ENCODE assay signal across 26 cellular contexts in genomic region chr5:97011567-97011966, GRCh38.
"Had no signal": no experiment of that assay in that cellular context is flagged by ENCODE, and none has a peak within 500 bp of the region (broad histone marks: within the 10 kb centered on the region; RNA-seq: fewer than 3 reads in every experiment).

No MANE protein-coding gene starts in this region.

- H3K4me1 Mint-ChIP-seq: neural crest cell had no signal

- DNase-seq: heart left ventricle; islet precursor cell; left ventricle myocardium inferior; mesendoderm; naive B cell; ovary; stimulated activated CD4-positive, alpha-beta T cell treated with anti-CD3 and anti-CD28 coated beads, Interleukin-1b, Interleukin-23, amount 100 ng/mL, for 48 hours; stimulated activated CD4-positive, alpha-beta T cell treated with anti-CD3 and anti-CD28 coated beads, Interleukin-2, amount 100 ng/mL, for 48 hours; stimulated activated CD4-positive, alpha-beta T cell treated with anti-CD3 and anti-CD28 coated beads, Interleukin-4, amount 100 ng/mL, for 4 hours; stimulated activated CD8-positive, alpha-beta memory T cell treated with anti-CD3 and anti-CD28 coated beads, Interleukin-4, amount 100 ng/mL, for 48 hours; stimulated activated naive B cell treated with anti-CD40 and anti-IgM and Interleukin-4, amounts not matched to agents 10 μg/mL and 1 μg/mL and 100 μg/mL, for 72 hours; stimulated activated naive CD8-positive, alpha-beta T cell treated with anti-CD3 and anti-CD28 coated beads, Interleukin-15, Interleukin-2, amounts not matched to agents 100 U/mL and 50 U/mL, for 24 hours; stomach; testis; thyroid gland; transverse colon; upper lobe of left lung had no signal

- H3K9me3 Mint-ChIP-seq: mesothelial cell of epicardium, naive B cell, nephron, neural crest cell had no signal

- H3K27ac Mint-ChIP-seq: mesothelial cell of epicardium, nephron, progenitor cell of endocrine pancreas had no signal

- H3K4me3 ChIP-seq: heart left ventricle, left ventricle myocardium inferior, lung, ovary, right atrium auricular region, skin epidermis, stomach, testis, thyroid gland, transverse colon, upper lobe of left lung, vagina had no signal

- H3K36me3 ChIP-seq: ovary had no signal

- H3K27me3 Mint-ChIP-seq: naive B cell; progenitor cell of endocrine pancreas; stimulated activated naive B cell treated with anti-CD40 and anti-IgM and Interleukin-4, amounts not matched to agents 10 μg/mL and 1 μg/mL and 100 μg/mL, for 72 hours had no signal

- ATAC-seq: heart left ventricle; sciatic nerve; stimulated activated naive B cell treated with anti-CD40 and anti-IgM and Interleukin-4, amounts not matched to agents 10 μg/mL and 1 μg/mL and 100 μg/mL, for 72 hours; stimulated activated naive CD8-positive, alpha-beta T cell treated with anti-CD3 and anti-CD28 coated beads, Interleukin-15, Interleukin-2, amounts not matched to agents 100 U/mL and 50 U/mL, for 24 hours had no signal

- H3K4me1 ChIP-seq: right atrium auricular region, testis, thyroid gland, vagina had no signal

- H3K27me3 ChIP-seq: heart left ventricle, ovary, right atrium auricular region, stomach, testis, thyroid gland, transverse colon, upper lobe of left lung, vagina had no signal

- H3K4me3 Mint-ChIP-seq: mesothelial cell of epicardium, nephron, neural crest cell had no signal

- H3K9me3 ChIP-seq: heart left ventricle, left ventricle myocardium inferior, ovary, right atrium auricular region, stomach, testis, thyroid gland, transverse colon, upper lobe of left lung, vagina had no signal

- H3K27ac ChIP-seq: heart left ventricle, left ventricle myocardium inferior, ovary, right atrium auricular region, skin epidermis, stomach, testis, thyroid gland, transverse colon, upper lobe of left lung, vagina had no signal
